ENCODE assay signal across 22 cellular contexts in genomic region chr20:43462369-43463132, GRCh38.
"Had no signal": no experiment of that assay in that cellular context is flagged by ENCODE, and none has a peak within 500 bp of the region (broad histone marks: within the 10 kb centered on the region; RNA-seq: fewer than 3 reads in every experiment).

No MANE protein-coding gene starts in this region.

- ATAC-seq: activated CD4-positive, CD25-positive, alpha-beta regulatory T cell treated with anti-CD3 and anti-CD28 coated beads, Interleukin-2, amount 50 U/mL, for 24 hours; activated naive CD4-positive, alpha-beta T cell treated with anti-CD3 and anti-CD28 coated beads, Interleukin-2, amount 50 U/mL, for 72 hours; left lobe of liver; mucosa of descending colon; naive thymus-derived CD8-positive, alpha-beta T cell; right cardiac atrium; upper lobe of right lung had no signal

- H3K9me3 Mint-ChIP-seq: activated naive CD4-positive, alpha-beta T cell treated with anti-CD3 and anti-CD28 coated beads, Interleukin-2, amount 50 U/mL, for 72 hours; central memory CD8-positive, alpha-beta T cell; naive thymus-derived CD8-positive, alpha-beta T cell had no signal

- H3K27me3 ChIP-seq: brain microvascular endothelial cell, esophagus muscularis mucosa, stomach, testis, upper lobe of right lung had no signal

- DNase-seq: activated CD4-positive, alpha-beta T cell treated with anti-CD3 and anti-CD28 coated beads, Interleukin-2, amount 50 U/mL, for 1 hour; activated effector memory CD4-positive, alpha-beta T cell treated with Interleukin-2 at 50 U/mL for 16 hours; activated T-cell treated with anti-CD3 and anti-CD28 coated beads for 4 hours; anterior cingulate cortex; brain microvascular endothelial cell; hippocampal formation; mammary epithelial cell; mucosa of descending colon; naive thymus-derived CD8-positive, alpha-beta T cell; occipital lobe; right cardiac atrium; stomach; T-helper 9 cell; testis; upper lobe of right lung had no signal

- H3K4me3 Mint-ChIP-seq: central memory CD8-positive, alpha-beta T cell had no signal

- H3K4me3 ChIP-seq: coronary artery, esophagus muscularis mucosa, mucosa of descending colon, stomach, testis, upper lobe of right lung had no signal

- FAIRE-seq: keratinocyte had no signal

- H3K27me3 Mint-ChIP-seq: central memory CD8-positive, alpha-beta T cell; naive thymus-derived CD8-positive, alpha-beta T cell had no signal

- H3K27ac ChIP-seq: brain microvascular endothelial cell, coronary artery, esophagus muscularis mucosa, stomach, testis, upper lobe of right lung had no signal

- H3K9me3 ChIP-seq: esophagus muscularis mucosa, mucosa of descending colon, stomach, testis, upper lobe of right lung had no signal
